8 cellular contexts compared by ENCODE assay signal in the genomic region with DNA sequence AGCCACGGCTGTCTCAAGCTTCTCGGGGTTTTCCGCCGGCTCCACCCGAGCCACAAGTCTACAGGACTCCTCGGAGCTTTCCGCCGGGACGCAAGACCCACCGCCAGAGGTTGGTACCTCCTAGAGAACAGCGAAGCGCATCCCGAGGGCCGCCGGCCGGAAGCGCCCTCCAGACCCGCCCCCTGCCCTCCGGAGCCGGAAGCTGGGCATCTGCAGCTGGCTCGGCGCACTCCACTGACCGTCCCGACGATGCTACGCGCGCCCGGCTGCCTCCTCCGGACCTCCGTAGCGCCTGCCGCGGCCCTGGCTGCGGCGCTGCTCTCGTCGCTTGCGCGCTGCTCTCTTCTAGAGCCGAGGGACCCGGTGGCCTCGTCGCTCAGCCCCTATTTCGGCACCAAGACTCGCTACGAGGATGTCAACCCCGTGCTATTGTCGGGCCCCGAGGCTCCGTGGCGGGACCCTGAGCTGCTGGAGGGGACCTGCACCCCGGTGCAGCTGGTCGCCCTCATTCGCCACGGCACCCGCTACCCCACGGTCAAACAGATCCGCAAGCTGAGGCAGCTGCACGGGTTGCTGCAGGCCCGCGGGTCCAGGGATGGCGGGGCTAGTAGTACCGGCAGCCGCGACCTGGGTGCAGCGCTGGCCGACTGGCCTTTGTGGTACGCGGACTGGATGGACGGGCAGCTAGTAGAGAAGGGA. TPM values are rescaled to one million over a fixed set of nuclear protein-coding genes. Genes with fewer than 3 reads are reported as not detected.
A peak's percentile ranks its signal among the peaks of the same experiment; 100 is the strongest.
DNase-seq lines count a peak whose midpoint lies in the region; ATAC-seq and TF ChIP-seq lines count a peak whose summit lies in the region.

Gene MINPP1, plus strand, starts transcription at position 227 of the 699 bp plus-strand sequence. Its CDS starts 23 bp downstream, at position 250.

- peaks cover 14% of the 10 kb centered on the region for H3K36me3 Mint-ChIP-seq in brain

- peak within 1 kb of the TSS; percentile 88 to 96 (median 91) for H3K4me3 Mint-ChIP-seq in brain

- no peaks in the 10 kb centered on the region for H3K27me3 ChIP-seq in sigmoid colon

- intact Hi-C loops in sigmoid colon (cut with DNase I), result no loop called here

- H3K4me1 ChIP-seq in sigmoid colon, result peaks cover 0 to 29% (median 20%) of the 10 kb centered on the region in 4 donors

- DNase-seq in NCI-H2081 (lab: John Stamatoyannopoulos, UW), result peak; percentile 59 to 75
- no peak for DNase-seq in NCI-H2081 treated with DMSO at 0.1 percent for 48 hours (lab: John Stamatoyannopoulos, UW)
- peak; percentile 45 for DNase-seq in NCI-H1694 (lab: John Stamatoyannopoulos, UW)
- DNase-seq in UCSD-AML1 (lab: John Stamatoyannopoulos, UW; ENCODE audit: unreplicated experiment), result peak; percentile 90
- DNase-seq in iPS DF 4.7 (ENCODE audit: extremely low read depth, low spot score), result peak; percentile 41
- peak; percentile 88 for DNase-seq in sigmoid colon

- no peaks in the 10 kb centered on the region for H3K9me3 ChIP-seq in sigmoid colon

- H3K27ac Mint-ChIP-seq in brain, result peak within 1 kb of the TSS; percentile 37 to 96 (median 88)

- H3K9me3 Mint-ChIP-seq in brain, result no peaks in the 10 kb centered on the region

- H3K4me3 ChIP-seq in sigmoid colon, result peak within 1 kb of the TSS; percentile 62 to 93 (median 86)

- H3K36me3 ChIP-seq in sigmoid colon, result peaks cover 0 to 16% (median 1%) of the 10 kb centered on the region in 4 donors

- peak within 1 kb of the TSS; percentile 83 to 87 (median 86) for H3K27ac ChIP-seq in sigmoid colon

- no peak for TF ChIP-seq EP300 in sigmoid colon (IDR thresholded peaks at IDR 0.05)

- peak; percentile 85 for ATAC-seq in HG02870 (IDR thresholded peaks at IDR 0.05; ENCODE audit: unreplicated experiment)

- no peaks in the 10 kb centered on the region for H3K27me3 Mint-ChIP-seq in brain

- WGBS in sigmoid colon, 2 donors, result 0% methylated on average over 71 of the region's 71 CpGs

- TF ChIP-seq CTCF in brain (conservative IDR thresholded peaks at IDR 0.05), result no peak
- TF ChIP-seq CTCF in sigmoid colon (IDR thresholded peaks at IDR 0.05), result no peak

- TF ChIP-seq POLR2A in sigmoid colon (IDR thresholded peaks at IDR 0.05), result peak in 1 of 2 donors; percentile 26

- peaks cover 60% of the 10 kb centered on the region for H3K4me1 Mint-ChIP-seq in brain

RNA-seq across cellular contexts. Expression of gene MINPP1, which starts in this region (rescaled TPM):
- polyA plus RNA-seq in brain (ENCODE audit: insufficient read depth, low read depth, low replicate concordance), result 9.7 TPM
- total RNA-seq in sigmoid colon, result 10 to 100 TPM in 3 of 4 donors, 1 to 10 TPM in 1; 9.2 to 20.9 (median 11.0) TPM
- polyA plus RNA-seq in sigmoid colon, result 10 to 100 TPM in 2 of 3 donors, 1 to 10 TPM in 1; 4.2 to 15.1 (median 14.1) TPM
